ENCODE assay signal across 24 cellular contexts in genomic region chr5:114099161-114099560, GRCh38.
"Had no signal": no experiment of that assay in that cellular context is flagged by ENCODE, and none has a peak within 500 bp of the region (broad histone marks: within the 10 kb centered on the region; RNA-seq: fewer than 3 reads in every experiment).

No MANE protein-coding gene starts in this region.

- H3K4me3 ChIP-seq: coronary artery, dorsolateral prefrontal cortex, esophagus muscularis mucosa, gastroesophageal sphincter, heart left ventricle, hepatocyte, lower lobe of right lung, mucosa of descending colon had no signal

- H3K4me2 ChIP-seq: hepatocyte had no signal

- H3K36me3 ChIP-seq: esophagus muscularis mucosa, gastroesophageal sphincter, heart left ventricle, lower lobe of right lung had no signal

- H3K9me3 ChIP-seq: esophagus muscularis mucosa, gastroesophageal sphincter, heart left ventricle, lower lobe of right lung, mucosa of descending colon had no signal

- ATAC-seq: foreskin keratinocyte, gastroesophageal sphincter, heart left ventricle, left colon, left lobe of liver, left ventricle myocardium superior, lower lobe of right lung, mucosa of descending colon had no signal

- DNase-seq: dermis blood vessel endothelial cell; dorsolateral prefrontal cortex; effector CD4-positive, alpha-beta T cell; effector memory CD4-positive, alpha-beta T cell; foreskin keratinocyte; heart left ventricle; hypothalamus; immature natural killer cell; islet precursor cell; kidney; kidney glomerular epithelial cell; left colon; left ventricle myocardium superior; lower lobe of right lung; mesenchymal stem cell; mucosa of descending colon; naive B cell had no signal

- FAIRE-seq: colon, endothelial cell of umbilical vein had no signal

- H3K4me1 ChIP-seq: esophagus muscularis mucosa, foreskin keratinocyte, gastroesophageal sphincter, heart left ventricle, lower lobe of right lung had no signal

- H3K27me3 ChIP-seq: dorsolateral prefrontal cortex, esophagus muscularis mucosa, foreskin keratinocyte, gastroesophageal sphincter, heart left ventricle, hepatocyte had no signal

- H3K79me2 ChIP-seq: hepatocyte had no signal

- H3K27ac ChIP-seq: coronary artery, dorsolateral prefrontal cortex, esophagus muscularis mucosa, foreskin keratinocyte, gastroesophageal sphincter, heart left ventricle, hepatocyte, lower lobe of right lung had no signal

- H2AFZ ChIP-seq: hepatocyte had no signal
